In genomic region chr2:227325824-227326195, GRCh38 we compare ENCODE assay signal across 8 cellular contexts. TPM values are rescaled to one million over a fixed set of nuclear protein-coding genes. Genes with fewer than 3 reads are reported as not detected.
DNase-seq lines count a peak whose midpoint lies in the region; ATAC-seq, FAIRE-seq and TF ChIP-seq lines count a peak whose summit lies in the region.

No MANE protein-coding gene starts in this region.

- intact Hi-C loops in right cardiac atrium (cut with DNase I): no loop called here

- DNase-seq in DMS79 (lab: John Stamatoyannopoulos, UW) (peak; percentile 29), LNCaP clone FGC (ENCODE audit: low read depth) (no peak), amniotic stem cell (lab: John Stamatoyannopoulos, UW) (peak; percentile 10), right cardiac atrium (peak; percentile 26 to 67 (median 53)), D721Med (ENCODE audit: insufficient read length, low spot score) (no peak)

- H3K27ac ChIP-seq in right cardiac atrium (ENCODE audit: low read length) (peak overlapping the region; percentile 86), rectal smooth muscle tissue (ENCODE audit: low read depth, low read length) (peak overlapping the region; percentile 79)

- H3K9ac ChIP-seq in rectal smooth muscle tissue (ENCODE audit: low read length): peak overlapping the region; percentile 70

- H3K4me3 ChIP-seq in LNCaP clone FGC (ENCODE audit: low read depth, low read length) (peak overlapping the region; percentile 94), right cardiac atrium (ENCODE audit: low read length) (peak overlapping the region; percentile 91), rectal smooth muscle tissue (ENCODE audit: low read length) (peak overlapping the region; percentile 82)

- ATAC-seq in GM21423 (IDR thresholded peaks at IDR 0.05; ENCODE audit: unreplicated experiment) (peak; percentile 5), right cardiac atrium (peak; percentile 44 to 68), HG02970 (IDR thresholded peaks at IDR 0.05; ENCODE audit: low FRiP score, unreplicated experiment) (no peak)

- WGBS in right cardiac atrium: under 1% methylated on average over 13 of the region's 13 CpGs

- TF ChIP-seq CTCF in LNCaP clone FGC (IDR thresholded peaks at IDR 0.05; ENCODE audit: control insufficient read depth, extremely low read depth, insufficient read depth): no peak
- no peak for TF ChIP-seq CTCF in D721Med (IDR thresholded peaks at IDR 0.05; ENCODE audit: insufficient read depth, missing control alignments)

- FAIRE-seq in D721Med (lab: Jason Lieb, UNC): no peak

- H3K9me3 ChIP-seq in right cardiac atrium (ENCODE audit: control insufficient read depth, low read length): no peaks in the 10 kb centered on the region

- peaks cover 2% of the 10 kb centered on the region for H3K4me1 ChIP-seq in right cardiac atrium (ENCODE audit: control insufficient read depth, insufficient read depth, low read length)
- H3K4me1 ChIP-seq in rectal smooth muscle tissue (ENCODE audit: control insufficient read depth, insufficient read depth, low read length): peaks cover 3% of the 10 kb centered on the region

- H3K27me3 ChIP-seq in right cardiac atrium (ENCODE audit: control insufficient read depth, insufficient read depth) (no peaks in the 10 kb centered on the region), rectal smooth muscle tissue (ENCODE audit: control insufficient read depth, insufficient read depth, low read length) (no peaks in the 10 kb centered on the region)

- no peaks in the 10 kb centered on the region for H3K36me3 ChIP-seq in rectal smooth muscle tissue (ENCODE audit: control insufficient read depth, insufficient read depth, low read length)

RNA-seq across cellular contexts. Expression of gene MFF, which starts 0.8 kb away (rescaled TPM):
- total RNA-seq in right cardiac atrium: 10 to 100 TPM; 73.9 to 96.5 (median 83.6) TPM
- 83.5 TPM for polyA plus RNA-seq in right cardiac atrium

RNA-seq across cellular contexts. Expression of gene TM4SF20, which starts 53.3 kb away (rescaled TPM):
- not detected for total RNA-seq in right cardiac atrium
- polyA plus RNA-seq in right cardiac atrium: not detected

Comparison
In these comparisons a context has a peak if more than half of its experiments do, and no peak if none do; other contexts are left out.
1. DNase-seq: peak in DMS79 (single experiment), amniotic stem cell (single experiment) and right cardiac atrium (3 of 3); none in LNCaP clone FGC (single experiment) and D721Med (single experiment).
2. Peak in every context shown above with its lines, with median percentiles within 50 percentile points of each other: H3K4me3 ChIP-seq.